ENCODE assay signal across 8 cellular contexts in the genomic region with DNA sequence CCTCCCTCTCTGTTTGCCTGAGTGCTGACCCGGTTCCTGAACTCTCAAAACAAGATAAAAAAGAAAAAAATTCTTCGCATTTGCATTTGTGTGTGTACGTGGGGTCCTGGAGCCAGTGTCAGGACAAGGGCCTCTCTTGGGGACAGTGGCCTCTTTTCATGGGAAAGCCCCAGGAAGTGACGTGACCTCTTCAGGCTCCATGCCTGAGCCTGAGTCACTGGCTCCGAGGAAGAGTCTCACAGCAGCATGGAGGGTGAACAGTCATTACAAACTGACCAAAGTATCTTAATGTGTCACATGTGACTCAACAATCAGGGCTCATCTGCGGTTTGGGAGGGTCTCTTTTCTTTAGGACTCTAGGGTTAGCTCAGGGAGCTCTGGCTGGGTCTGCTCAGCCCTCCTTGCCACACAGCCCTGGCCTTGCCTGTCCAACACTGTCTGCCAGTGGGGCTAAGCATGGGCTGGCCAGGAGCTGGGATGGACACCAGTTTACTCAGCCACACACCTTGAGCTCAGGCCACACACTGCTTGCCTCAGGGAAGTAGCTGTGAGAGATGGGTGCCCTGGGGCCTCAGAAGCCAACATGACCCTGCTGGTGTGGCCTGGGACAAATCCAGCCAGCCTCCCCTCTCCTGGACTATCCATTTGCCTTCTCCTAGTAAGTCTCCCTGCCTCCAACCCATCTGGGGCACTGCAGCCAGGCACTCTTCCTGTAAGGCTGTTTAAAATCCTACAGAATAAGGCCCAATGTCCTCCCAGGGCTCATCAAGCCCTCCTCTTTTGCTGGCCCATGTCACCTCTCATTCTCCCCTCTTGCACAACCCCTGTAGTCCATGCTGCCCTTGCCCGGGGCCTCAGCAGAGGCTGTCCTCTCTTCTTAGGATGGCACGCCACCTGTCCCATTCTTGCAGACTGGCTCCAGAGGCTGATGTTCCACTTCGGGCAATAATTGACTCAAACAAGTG. TPM values are rescaled to one million over a fixed set of nuclear protein-coding genes. Genes with fewer than 3 reads are reported as not detected.
DNase-seq lines count a peak whose midpoint lies in the region; ATAC-seq and TF ChIP-seq lines count a peak whose summit lies in the region.

No MANE protein-coding gene starts in this region.

- H3K79me2 ChIP-seq in OCI-LY7 (ENCODE audit: insufficient read depth, low read depth, low read length) = no peaks in the 10 kb centered on the region

- peak; percentile 84 for DNase-seq in HFFc6
- no peak for DNase-seq in OCI-LY7 (ENCODE audit: low spot score)
- peak; percentile 56 for DNase-seq in amniotic stem cell (lab: John Stamatoyannopoulos, UW)
- peak in 2 of 3 donors; percentile 39 to 44 for DNase-seq in immature natural killer cell
- DNase-seq in stimulated activated CD8-positive, alpha-beta memory T cell treated with anti-CD3 and anti-CD28 coated beads, Interleukin-12 subunit alpha, Interleukin-12 subunit beta, amount 100 ng/mL, for 24 hours (ENCODE audit: extremely low read depth) = peak; percentile 44
- DNase-seq in NCI-H345 (lab: John Stamatoyannopoulos, UW) = no peak
- no peak for DNase-seq in NCI-H2227 treated with DMSO at 0.1 percent for 48 hours (lab: John Stamatoyannopoulos, UW)

- no peaks in the 10 kb centered on the region for H3K9me2 ChIP-seq in OCI-LY7 (ENCODE audit: insufficient read depth, low read length)

- no peak overlapping the region for H3K4me2 ChIP-seq in OCI-LY7 (ENCODE audit: low read length)

- H3K27me3 Mint-ChIP-seq in HFFc6 (ENCODE audit: insufficient read depth) (peaks cover 2% of the 10 kb centered on the region), immature natural killer cell (ENCODE audit: low read depth in 3 of 3) (peaks cover 0 to 3% (median 0%) of the 10 kb centered on the region in 3 donors)

- H3K4me1 ChIP-seq in OCI-LY7 (ENCODE audit: insufficient read depth, low read length, poor library complexity, severe bottlenecking) = peaks cover 22% of the 10 kb centered on the region

- POLR2A ChIA-PET in OCI-LY7 (lab: Charles Lee) = interaction anchor here (0.6 to 1.0 kb wide), 2 partner anchors 10 to 13 kb away, joined by 3 read pairs; no protein-coding TSS in a partner anchor

- H3K9me3 ChIP-seq in OCI-LY7 (ENCODE audit: low read length) = no peaks in the 10 kb centered on the region

- H3K4me1 Mint-ChIP-seq in HFFc6 (ENCODE audit: low read depth) (peaks cover 25% of the 10 kb centered on the region), immature natural killer cell (peaks cover 73 to 78% of the 10 kb centered on the region in 2 donors)

- H3K36me3 Mint-ChIP-seq in HFFc6 (ENCODE audit: low read depth) (no peaks in the 10 kb centered on the region), immature natural killer cell (peaks cover 0 to 7% (median 4%) of the 10 kb centered on the region in 3 donors)

- no peaks in the 10 kb centered on the region for H3K36me3 ChIP-seq in OCI-LY7 (ENCODE audit: insufficient read depth, low read length)

- H3K4me3 Mint-ChIP-seq in HFFc6 = peak overlapping the region; percentile 51
- H3K4me3 Mint-ChIP-seq in immature natural killer cell = peak overlapping the region in 4 of 5 donors; percentile 48 to 78 (median 68)

- H2AFZ ChIP-seq in OCI-LY7 (ENCODE audit: low read length) = peak overlapping the region; percentile 36; the same call in 1 of the 2 replicates

- CTCF ChIA-PET in OCI-LY7 (lab: Charles Lee; ENCODE audit: unreplicated experiment) = no interaction called here

- no peak overlapping the region for H3K27ac ChIP-seq in OCI-LY7 (ENCODE audit: low read depth, low read length, poor library complexity, severe bottlenecking)

- BruUV-seq in OCI-LY7 (replicated peaks; lab: Mats Ljungman, UMichigan) = no TSS peak

- intact Hi-C loops in OCI-LY7 (cut with micrococcal nuclease; ENCODE audit: unreplicated experiment) = no loop called here

- peak; percentile 80 for ATAC-seq in GM18498 (IDR thresholded peaks at IDR 0.05; ENCODE audit: unreplicated experiment)

- TF ChIP-seq CTCF in HFFc6 (IDR thresholded peaks at IDR 0.05) (no peak), OCI-LY7 (conservative IDR thresholded peaks at IDR 0.05; ENCODE audit: low read length) (no peak)

- peak overlapping the region; percentile 96 for H3K27ac Mint-ChIP-seq in HFFc6
- peak overlapping the region; percentile 87 to 97 (median 90) for H3K27ac Mint-ChIP-seq in immature natural killer cell

- H3K9me3 Mint-ChIP-seq in HFFc6 (no peaks in the 10 kb centered on the region), immature natural killer cell (peaks cover 0 to 1% (median 0%) of the 10 kb centered on the region in 6 donors)

- no peak overlapping the region for H3K4me3 ChIP-seq in OCI-LY7 (ENCODE audit: low read depth, low read length, poor library complexity, severe bottlenecking)

- H4K20me1 ChIP-seq in OCI-LY7 (ENCODE audit: insufficient read depth, low read length) = no peaks in the 10 kb centered on the region

RNA-seq across cellular contexts. Expression of gene TMEM273, which starts 10.5 kb away (rescaled TPM):
- not detected for total RNA-seq in HFFc6 (2021; fragmentation: NEBNext Ultra II Directional; extraction: Animal tissue kit (Norgen Biotek cat#: 25700))
- 1.8 and 5.0 TPM in 2 replicates for total RNA-seq in OCI-LY7 (2014; rRNA removed; shearing (Covaris generic))
- total RNA-seq in OCI-LY7 (2022) = 0.82 and 1.3 TPM in 2 replicates
- 100 to 1,000 TPM in 1 of 3 donors, 10 to 100 TPM in 2; 23.4 to 114 (median 47.0) TPM for polyA plus RNA-seq in immature natural killer cell

RNA-seq across cellular contexts. Expression of gene FAM170B, which starts 43.9 kb away (rescaled TPM):
- total RNA-seq in HFFc6 (2021; fragmentation: NEBNext Ultra II Directional; extraction: Animal tissue kit (Norgen Biotek cat#: 25700)) = not detected
- total RNA-seq in OCI-LY7 (2014; rRNA removed; shearing (Covaris generic)) = 0.31 and 0.38 TPM in 2 replicates
- 0.23 TPM in 1 of 2 replicates, not detected in the other for total RNA-seq in OCI-LY7 (2022)
- not detected for polyA plus RNA-seq in immature natural killer cell

Comparison
In these comparisons a context has a peak if more than half of its experiments do, and no peak if none do; other contexts are left out.
1. DNase-seq: peak in HFFc6 (single experiment), amniotic stem cell (single experiment), immature natural killer cell (2 of 3) and stimulated activated CD8-positive, alpha-beta memory T cell treated with anti-CD3 and anti-CD28 coated beads, Interleukin-12 subunit alpha, Interleukin-12 subunit beta, amount 100 ng/mL, for 24 hours (single experiment); none in OCI-LY7 (single experiment), NCI-H345 (single experiment) and NCI-H2227 treated with DMSO at 0.1 percent for 48 hours (single experiment).